ENCODE assay signal across 16 cellular contexts in the genomic region with DNA sequence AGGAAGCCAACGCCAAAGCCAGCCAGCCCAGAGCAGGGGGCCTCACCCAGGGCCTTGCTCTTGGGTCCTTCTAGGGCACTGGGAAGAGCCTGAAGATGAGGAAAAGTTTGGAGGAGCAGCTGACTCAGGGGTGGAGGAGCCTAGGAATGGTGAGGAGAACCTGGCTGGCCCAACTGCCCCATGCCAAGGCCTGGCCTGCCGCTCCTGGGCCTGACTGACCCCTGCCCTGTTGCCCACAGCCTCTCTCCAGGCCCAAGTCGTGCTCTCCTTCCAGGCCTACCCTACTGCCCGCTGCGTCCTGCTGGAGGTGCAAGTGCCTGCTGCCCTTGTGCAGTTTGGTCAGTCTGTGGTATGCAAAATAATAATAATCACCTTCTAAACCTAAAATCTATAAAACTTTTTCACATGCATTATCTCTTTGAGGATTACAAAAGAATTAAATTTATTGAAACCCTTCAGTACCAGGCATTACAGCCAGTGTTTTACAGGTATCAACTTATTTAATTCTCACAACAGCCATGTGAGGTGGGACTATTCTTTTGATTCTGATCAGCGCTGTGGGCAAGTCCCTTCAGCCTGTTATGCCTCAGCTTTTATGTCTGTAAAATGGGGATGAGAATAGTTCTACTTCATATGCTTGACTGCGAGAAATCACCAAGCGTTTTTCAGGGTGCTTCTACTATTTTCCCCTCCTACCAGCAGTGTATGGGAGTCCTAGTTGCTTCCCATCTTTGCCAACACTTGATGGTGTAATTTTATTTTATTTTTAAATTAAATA. TPM values are rescaled to one million over a fixed set of nuclear protein-coding genes. Genes with fewer than 3 reads are reported as not detected.
DNase-seq lines count a peak whose midpoint lies in the region; ATAC-seq, FAIRE-seq and TF ChIP-seq lines count a peak whose summit lies in the region.
"Had no signal": no experiment of that assay in that cellular context is flagged by ENCODE, and none has a peak within 500 bp of the region (broad histone marks: within the 10 kb centered on the region; RNA-seq: fewer than 3 reads in every experiment).

No MANE protein-coding gene starts in this region.

- H3K27me3 ChIP-seq in Caco-2 (replicated peaks; ENCODE audit: control insufficient read depth, insufficient read depth, low read length) (no peaks in the 10 kb centered on the region), adipocyte (replicated peaks; ENCODE audit: control insufficient read depth, insufficient read depth, low read length) (no peaks in the 10 kb centered on the region), skeletal muscle satellite cell (ENCODE audit: control insufficient read depth, insufficient read depth, low read length) (no peaks in the 10 kb centered on the region)
- H3K27me3 ChIP-seq: pancreas had no signal

- CTCF ChIA-PET in Caco-2 (lab: Charles Lee) = interaction anchor here (0.8 to 5.0 kb wide), 2 partner anchors 14 to 28 kb away, joined by 4 to 63 read pairs; partner anchors contain the start of gene CRELD1

- H3K27ac Mint-ChIP-seq in Caco-2 (ENCODE audit: unreplicated experiment) = peak overlapping the region; percentile 76
- H3K27ac Mint-ChIP-seq: CD4-positive, alpha-beta T cell had no signal

- no peak for DNase-seq in Caco-2
- no peak for DNase-seq in adipocyte (ENCODE audit: low read depth)
- DNase-seq in kidney = peak; percentile 45
- DNase-seq in activated naive CD4-positive, alpha-beta T cell treated with Interleukin-2 at 50 U/mL for 16 hours = no peak
- no peak for DNase-seq in activated CD8-positive, alpha-beta memory T cell treated with anti-CD3 and anti-CD28 coated beads, Interleukin-2, amount 50 U/mL, for 48 hours
- no peak for DNase-seq in activated T-cell treated with anti-CD3 and anti-CD28 coated beads for 4 hours
- DNase-seq: activated CD4-positive, CD25-positive, alpha-beta regulatory T cell; activated effector memory CD4-positive, alpha-beta T cell treated with Interleukin-2 at 50 U/mL for 16 hours; CD4-positive, alpha-beta T cell; pancreas; substantia nigra had no signal

- no peaks in the 10 kb centered on the region for H3K27me3 Mint-ChIP-seq in Caco-2 (ENCODE audit: insufficient read depth, unreplicated experiment)
- H3K27me3 Mint-ChIP-seq: CD4-positive, alpha-beta T cell had no signal

- peaks cover 21% of the 10 kb centered on the region for H3K4me1 ChIP-seq in Caco-2
- peaks cover 40% of the 10 kb centered on the region for H3K4me1 ChIP-seq in adipocyte (ENCODE audit: control insufficient read depth, insufficient read depth, low read length)
- H3K4me1 ChIP-seq in kidney (ENCODE audit: control insufficient read depth in 1 of 2, insufficient read depth in 1 of 2, low read depth in 1 of 2, low read length in 2 of 2) = peaks cover 0 to 30% of the 10 kb centered on the region in 2 donors
- peaks cover 46% of the 10 kb centered on the region for H3K4me1 ChIP-seq in skeletal muscle satellite cell (ENCODE audit: control insufficient read depth, insufficient read depth, low read length)

- intact Hi-C loops in Caco-2 (cut with micrococcal nuclease; ENCODE audit: unreplicated experiment) (loop anchor here (5.0 kb wide), 1 partner anchor 76 kb away; the partner anchor contains the start of gene RPUSD3), kidney (cut with DNase I) (no loop called here)

- H3K4me1 Mint-ChIP-seq in Caco-2 (ENCODE audit: low read depth, unreplicated experiment) = no peaks in the 10 kb centered on the region

- BruUV-seq in Caco-2 (replicated peaks; lab: Mats Ljungman, UMichigan) = no TSS peak

- TF ChIP-seq CTCF in Caco-2 (IDR thresholded peaks at IDR 0.05; ENCODE audit: insufficient read depth in 1 of 2, low read depth in 1 of 2, low read length in 1 of 2, severe bottlenecking in 1 of 2, unreplicated experiment in 1 of 2) (no peak), kidney (IDR thresholded peaks at IDR 0.05; ENCODE audit: borderline replicate concordance, extremely low read depth, insufficient read depth) (no peak)

- H3K9ac ChIP-seq in adipocyte (ENCODE audit: low read length) (peak overlapping the region; percentile 98), kidney (ENCODE audit: low read length in 2 of 2) (no peak overlapping the region), skeletal muscle satellite cell (ENCODE audit: low read depth, low read length) (no peak overlapping the region)

- ATAC-seq in GM19023 (IDR thresholded peaks at IDR 0.05; ENCODE audit: unreplicated experiment) = no peak
- ATAC-seq: Panc1, pancreas had no signal

- H3K9me3 Mint-ChIP-seq in Caco-2 (ENCODE audit: unreplicated experiment) = no peaks in the 10 kb centered on the region
- H3K9me3 Mint-ChIP-seq: CD4-positive, alpha-beta T cell had no signal

- H3K4me3 Mint-ChIP-seq in Caco-2 (ENCODE audit: unreplicated experiment) = no peak overlapping the region
- H3K4me3 Mint-ChIP-seq: CD4-positive, alpha-beta T cell had no signal

- FAIRE-seq in kidney (lab: Jason Lieb, UNC) = no peak
- FAIRE-seq: GM12891, pancreas, small intestine had no signal

- peaks cover 2% of the 10 kb centered on the region; the same call in 1 of the 2 replicates for H3K36me3 ChIP-seq in Caco-2 (ENCODE audit: control insufficient read depth, insufficient read depth, low read length)
- H3K36me3 ChIP-seq in adipocyte (ENCODE audit: control insufficient read depth, insufficient read depth, low read length, severe bottlenecking) = peaks cover 23% of the 10 kb centered on the region
- no peaks in the 10 kb centered on the region for H3K36me3 ChIP-seq in kidney (ENCODE audit: control insufficient read depth in 1 of 2, insufficient read depth in 2 of 2, low read length in 2 of 2)
- H3K36me3 ChIP-seq in skeletal muscle satellite cell (ENCODE audit: insufficient read depth, low read length) = peaks cover 5% of the 10 kb centered on the region
- H3K36me3 ChIP-seq: pancreas had no signal

- POLR2A ChIA-PET in Caco-2 (lab: Charles Lee) = interaction anchor here (0.6 kb wide), 1 partner anchor 15 kb away, joined by 3 read pairs; no protein-coding TSS in a partner anchor

- peaks cover 13% of the 10 kb centered on the region for H3K36me3 Mint-ChIP-seq in Caco-2 (ENCODE audit: insufficient read depth, unreplicated experiment)

- H3K4me2 ChIP-seq in skeletal muscle satellite cell (ENCODE audit: low read length) = peak overlapping the region; percentile 92

- no peak overlapping the region for H3K4me3 ChIP-seq in Caco-2 (ENCODE audit: low read depth, low read length)
- H3K4me3 ChIP-seq in adipocyte (ENCODE audit: low read length) = peak overlapping the region; percentile 81
- H3K4me3 ChIP-seq in kidney (ENCODE audit: low read length in 2 of 2) = peak overlapping the region in 1 of 2 donors; percentile 5
- peak overlapping the region; percentile 69 for H3K4me3 ChIP-seq in skeletal muscle satellite cell (ENCODE audit: low read length)

- H3K27ac ChIP-seq in kidney (ENCODE audit: low read depth in 2 of 2, low read length in 2 of 2) = no peak overlapping the region

- no peaks in the 10 kb centered on the region for H3K9me3 ChIP-seq in Caco-2
- H3K9me3 ChIP-seq in adipocyte (ENCODE audit: control insufficient read depth, low read length) = no peaks in the 10 kb centered on the region
- no peaks in the 10 kb centered on the region for H3K9me3 ChIP-seq in kidney (ENCODE audit: control insufficient read depth in 1 of 2, low read length in 2 of 2)
- H3K9me3 ChIP-seq in skeletal muscle satellite cell (replicated peaks; ENCODE audit: low read length) = no peaks in the 10 kb centered on the region
- H3K9me3 ChIP-seq: pancreas had no signal

RNA-seq across cellular contexts. Expression of gene IL17RC, which starts 1.6 kb away (rescaled TPM):
- 8.5 and 11.3 TPM in 2 replicates for total RNA-seq in Caco-2 (2022)
- total RNA-seq in kidney = 27.5 TPM
- 31.5 TPM for polyA plus RNA-seq in kidney (ENCODE audit: insufficient read depth, low read depth, low replicate concordance)
- total RNA-seq in skeletal muscle satellite cell (2012; rRNA removed) = 121 and 264 TPM in 2 replicates

RNA-seq across cellular contexts. Expression of gene CRELD1, which starts 15.2 kb away (rescaled TPM):
- total RNA-seq in Caco-2 (2022) (17.1 and 18.3 TPM in 2 replicates), kidney (43.2 TPM)
- 56.7 TPM for polyA plus RNA-seq in kidney (ENCODE audit: insufficient read depth, low read depth, low replicate concordance)
- 6.8 and 13.7 TPM in 2 replicates for total RNA-seq in skeletal muscle satellite cell (2012; rRNA removed)

RNA-seq across cellular contexts. Expression of gene IL17RE, which starts 15.8 kb away (rescaled TPM):
- total RNA-seq in Caco-2 (2022) (77.3 and 82.9 TPM in 2 replicates), kidney (8.5 TPM)
- polyA plus RNA-seq in kidney (ENCODE audit: insufficient read depth, low read depth, low replicate concordance) = 7.5 TPM
- 2.8 and 4.4 TPM in 2 replicates for total RNA-seq in skeletal muscle satellite cell (2012; rRNA removed)

RNA-seq across cellular contexts. Expression of gene JAGN1, which starts 28.0 kb away (rescaled TPM):
- total RNA-seq in Caco-2 (2022) (34.2 and 35.9 TPM in 2 replicates), kidney (30.3 TPM)
- polyA plus RNA-seq in kidney (ENCODE audit: insufficient read depth, low read depth, low replicate concordance) = 55.3 TPM
- total RNA-seq in skeletal muscle satellite cell (2012; rRNA removed) = 44.4 and 46.1 TPM in 2 replicates

RNA-seq across cellular contexts. Expression of gene PRRT3, which starts 33.8 kb away (rescaled TPM):
- total RNA-seq in Caco-2 (2022) = 1.1 and 1.3 TPM in 2 replicates
- total RNA-seq in kidney = 3.9 TPM
- 3.6 TPM for polyA plus RNA-seq in kidney (ENCODE audit: insufficient read depth, low read depth, low replicate concordance)
- 1.7 and 3.8 TPM in 2 replicates for total RNA-seq in skeletal muscle satellite cell (2012; rRNA removed)
